23 cellular contexts compared by ENCODE assay signal in the genomic region with DNA sequence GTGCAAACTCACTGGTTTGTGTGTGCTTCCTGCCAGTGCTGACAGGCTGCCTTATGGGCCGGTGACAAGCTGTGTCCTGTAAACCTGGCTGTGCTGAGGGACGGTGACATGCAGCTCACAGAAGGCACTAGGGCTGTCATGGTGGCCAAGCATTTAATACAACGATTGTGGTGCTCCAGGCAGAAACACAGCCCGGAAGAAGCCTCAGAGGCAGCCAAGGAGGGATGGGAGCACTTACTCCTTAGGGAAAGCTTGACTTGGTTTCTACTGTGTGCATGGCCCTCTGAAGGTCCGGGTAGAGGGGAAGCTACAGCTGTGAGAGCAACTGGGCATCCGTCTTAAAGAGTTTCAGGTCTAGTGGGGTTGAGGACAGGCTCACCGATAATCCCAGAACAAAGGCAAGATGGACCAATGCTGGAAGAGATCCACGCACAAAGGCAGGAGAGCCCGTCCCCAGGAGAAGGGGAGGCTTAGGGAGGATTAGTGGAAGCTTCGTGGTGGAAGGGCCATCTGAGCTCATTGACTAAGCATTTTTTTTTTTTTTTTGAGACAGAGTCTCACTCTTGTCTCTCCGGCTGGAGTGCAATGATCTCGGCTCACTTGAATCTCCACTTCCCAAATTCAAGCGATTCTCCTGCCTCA. TPM values are rescaled to one million over a fixed set of nuclear protein-coding genes. Genes with fewer than 3 reads are reported as not detected.
A peak's percentile ranks its signal among the peaks of the same experiment; 100 is the strongest.
DNase-seq lines count a peak whose midpoint lies in the region; ATAC-seq and TF ChIP-seq lines count a peak whose summit lies in the region.
"Had no signal": no experiment of that assay in that cellular context is flagged by ENCODE, and none has a peak within 500 bp of the region (broad histone marks: within the 10 kb centered on the region; RNA-seq: fewer than 3 reads in every experiment).

No MANE protein-coding gene starts in this region.

- 79 to 89% (median 85%) methylated on average over 13 of the region's 13 CpGs for WGBS in heart left ventricle, 4 donors
- 81 to 94% (median 84%) methylated on average over 13 of the region's 13 CpGs for WGBS in spleen, 5 donors

- ATAC-seq in heart left ventricle (no peak), HG02973 (IDR thresholded peaks at IDR 0.05; ENCODE audit: unreplicated experiment) (no peak)
- ATAC-seq: GM23338, HCT116, Panc1 had no signal

- intact Hi-C loops in left ventricle myocardium inferior (cut with micrococcal nuclease) = no loop called here
- intact Hi-C loops in heart left ventricle (cut with DNase I) = loop anchor here in 1 of 10 donors (10.0 kb wide), 1 partner anchor 214 kb away; the partner anchor contains the start of gene SPATS2
- intact Hi-C loops in spleen (cut with DNase I; ENCODE audit: low total_unique reads) = no loop called here

- H3K27me3 ChIP-seq in left ventricle myocardium inferior (ENCODE audit: low read depth) (no peaks in the 10 kb centered on the region), heart left ventricle (no peaks in the 10 kb centered on the region), SJCRH30 (no peaks in the 10 kb centered on the region), spleen (replicated peaks in 1 of 7) (no peaks in the 10 kb centered on the region)
- H3K27me3 ChIP-seq: BLaER1 had no signal

- TF ChIP-seq CTCF in left ventricle myocardium inferior (IDR thresholded peaks at IDR 0.05; ENCODE audit: borderline replicate concordance) = no peak
- no peak for TF ChIP-seq CTCF in heart left ventricle (IDR thresholded peaks at IDR 0.05)
- TF ChIP-seq CTCF in spleen (IDR thresholded peaks at IDR 0.05 in 8 of 11, conservative IDR thresholded peaks at IDR 0.05 in 3 of 11) = no peak

- TF ChIP-seq POLR2A in heart left ventricle (IDR thresholded peaks at IDR 0.05) (no peak), spleen (IDR thresholded peaks at IDR 0.05) (no peak)

- H3K36me3 ChIP-seq in left ventricle myocardium inferior = peaks cover 15% of the 10 kb centered on the region
- H3K36me3 ChIP-seq in heart left ventricle = peaks cover 0 to 25% (median 13%) of the 10 kb centered on the region in 9 donors
- peaks cover 5% of the 10 kb centered on the region for H3K36me3 ChIP-seq in SJCRH30
- H3K36me3 ChIP-seq in spleen = peaks cover 0 to 31% (median 11%) of the 10 kb centered on the region in 6 donors

- no peak overlapping the region for H3K4me3 ChIP-seq in left ventricle myocardium inferior
- H3K4me3 ChIP-seq in heart left ventricle = no peak overlapping the region
- H3K4me3 ChIP-seq in SJCRH30 = no peak overlapping the region
- H3K4me3 ChIP-seq in spleen = no peak overlapping the region
- H3K4me3 ChIP-seq: BLaER1, GM23338, SK-N-MC had no signal

- H3K9me3 ChIP-seq in left ventricle myocardium inferior (replicated peaks) (no peaks in the 10 kb centered on the region), heart left ventricle (no peaks in the 10 kb centered on the region), SJCRH30 (replicated peaks) (no peaks in the 10 kb centered on the region), spleen (no peaks in the 10 kb centered on the region)
- H3K9me3 ChIP-seq: BLaER1 had no signal

- H3K4me1 ChIP-seq in left ventricle myocardium inferior (peaks cover 42% of the 10 kb centered on the region), heart left ventricle (peaks cover 0 to 41% (median 18%) of the 10 kb centered on the region in 12 donors), SJCRH30 (peaks cover 15% of the 10 kb centered on the region; the same call in 1 of the 2 replicates), spleen (peaks cover 0 to 24% (median 9%) of the 10 kb centered on the region in 6 donors)

- peak overlapping the region; percentile 38 for H3K27ac ChIP-seq in left ventricle myocardium inferior (replicated peaks)
- H3K27ac ChIP-seq in heart left ventricle = no peak overlapping the region
- no peak overlapping the region for H3K27ac ChIP-seq in SJCRH30
- H3K27ac ChIP-seq in spleen = no peak overlapping the region
- H3K27ac ChIP-seq in substantia nigra (ENCODE audit: low read depth, low read length, poor library complexity, severe bottlenecking) = no peak overlapping the region
- H3K27ac ChIP-seq: BLaER1, SK-N-MC had no signal

- no peak for DNase-seq in left ventricle myocardium inferior
- no peak for DNase-seq in heart left ventricle
- peak; percentile 41 to 57 for DNase-seq in SJCRH30
- DNase-seq in islet precursor cell = peak; percentile 46
- DNase-seq in spleen = peak; percentile 27
- no peak for DNase-seq in substantia nigra (lab: John Stamatoyannopoulos, UW)
- DNase-seq in NAMALWA (ENCODE audit: low spot score) = no peak
- DNase-seq: 8988T; CD4-positive, CD25-positive, alpha-beta regulatory T cell; DMS53; NCI-H1092 treated with DMSO at 0.1 percent for 48 hours; NCI-H1436; NCI-H1930; NCI-H2107; NCI-H526; SHP77 treated with DMSO at 0.1 percent for 48 hours had no signal

RNA-seq across cellular contexts. Expression of gene MCRS1, which starts 10.7 kb away (rescaled TPM):
- total RNA-seq in left ventricle myocardium inferior (97.9 TPM), heart left ventricle (100 to 1,000 TPM in 3 of 9 donors, 10 to 100 TPM in 6; 70.0 to 122 (median 88.3) TPM), spleen (10 to 100 TPM; 44.3 to 63.5 (median 54.2) TPM)
- polyA plus RNA-seq in heart left ventricle (10 to 100 TPM; 64.2 to 80.3 TPM), spleen (10 to 100 TPM; 44.1 to 64.7 (median 61.1) TPM)
- 55.9 and 57.0 TPM in 2 replicates for total RNA-seq in SJCRH30 (2014; rRNA removed; shearing (Covaris generic))

RNA-seq across cellular contexts. Expression of gene FAM186B, which starts 26.8 kb away (rescaled TPM):
- total RNA-seq in left ventricle myocardium inferior (0.33 TPM), heart left ventricle (under 1 TPM; 0.23 to 0.78 (median 0.48) TPM), spleen (under 1 TPM in 4 of 7 donors, not detected in 3; 0.27 to 0.67 (median 0.41) TPM)
- polyA plus RNA-seq in heart left ventricle (under 1 TPM; 0.17 to 0.30 TPM), spleen (under 1 TPM in 2 of 3 donors, not detected in 1; 0.08 to 0.10 TPM)
- 0.10 and 0.18 TPM in 2 replicates for total RNA-seq in SJCRH30 (2014; rRNA removed; shearing (Covaris generic))
- total RNA-seq: CD4-positive, CD25-positive, alpha-beta regulatory T cell; G401 had no signal

RNA-seq across cellular contexts. Expression of gene KCNH3, which starts 39.8 kb away (rescaled TPM):
- total RNA-seq in left ventricle myocardium inferior (0.41 TPM), heart left ventricle (1 to 10 TPM in 3 of 9 donors, under 1 TPM in 6; 0.19 to 2.2 (median 0.40) TPM), spleen (1 to 10 TPM in 4 of 7 donors, under 1 TPM in 3; 0.41 to 2.9 (median 1.0) TPM)
- polyA plus RNA-seq in heart left ventricle (under 1 TPM; 0.14 to 0.42 TPM), spleen (under 1 TPM; 0.33 to 0.83 (median 0.61) TPM)
- total RNA-seq in SJCRH30 (2014; rRNA removed; shearing (Covaris generic)) = 0.03 and 0.12 TPM in 2 replicates

RNA-seq across cellular contexts. Expression of gene PRPF40B, which starts 44.8 kb away (rescaled TPM):
- total RNA-seq in left ventricle myocardium inferior = 22.0 TPM
- total RNA-seq in heart left ventricle = 10 to 100 TPM; 12.7 to 25.5 (median 20.9) TPM
- 10 to 100 TPM; 12.0 to 21.1 TPM for polyA plus RNA-seq in heart left ventricle
- 4.4 and 4.9 TPM in 2 replicates for total RNA-seq in SJCRH30 (2014; rRNA removed; shearing (Covaris generic))
- total RNA-seq in spleen = 10 to 100 TPM in 6 of 7 donors, 1 to 10 TPM in 1; 8.0 to 28.3 (median 20.7) TPM
- 10 to 100 TPM in 2 of 3 donors, 1 to 10 TPM in 1; 5.9 to 18.0 (median 13.7) TPM for polyA plus RNA-seq in spleen

Comparison
In these comparisons a context has a peak if more than half of its experiments do, and no peak if none do; other contexts are left out.
1. DNase-seq: peak in SJCRH30 (2 of 2), islet precursor cell (single experiment) and spleen (single experiment); none in left ventricle myocardium inferior (single experiment), heart left ventricle (0 of 5), substantia nigra (0 of 49) and NAMALWA (single experiment).